ENCODE assay signal across 22 cellular contexts in the genomic region with DNA sequence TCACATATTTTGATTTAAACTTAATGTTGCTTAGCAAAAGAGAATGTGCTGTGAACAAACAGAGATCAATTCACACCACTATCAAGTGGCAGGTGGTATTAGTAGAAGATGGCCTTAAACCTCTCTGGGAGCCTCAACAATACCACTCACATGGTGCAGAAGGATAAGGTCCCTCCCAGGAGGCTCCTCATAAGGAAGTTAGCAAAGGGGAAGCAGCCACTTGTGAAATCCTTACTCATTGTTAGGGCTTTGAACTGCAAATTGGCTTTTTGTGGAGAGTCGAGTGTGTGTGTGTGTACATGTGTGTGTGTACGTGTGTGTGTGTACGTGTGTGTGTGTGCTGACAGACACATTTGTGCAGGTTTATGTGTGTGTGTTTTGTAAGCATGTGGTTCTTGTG. TPM values are rescaled to one million over a fixed set of nuclear protein-coding genes. Genes with fewer than 3 reads are reported as not detected.
"Had no signal": no experiment of that assay in that cellular context is flagged by ENCODE, and none has a peak within 500 bp of the region (broad histone marks: within the 10 kb centered on the region; RNA-seq: fewer than 3 reads in every experiment).

No MANE protein-coding gene starts in this region.

- FAIRE-seq: frontal cortex, keratinocyte had no signal

- H3K27ac ChIP-seq: parathyroid adenoma, suprapubic skin, transverse colon, vagina, VCaP had no signal

- H3K9me3 ChIP-seq: suprapubic skin, transverse colon, vagina had no signal

- H3K4me3 ChIP-seq: lung, smooth muscle cell, suprapubic skin, transverse colon, vagina had no signal

- H3K27me3 ChIP-seq: vagina had no signal

- H2AFZ ChIP-seq: parathyroid adenoma had no signal

- H3K4me1 ChIP-seq: parathyroid adenoma, suprapubic skin, transverse colon, vagina had no signal

- ATAC-seq: activated naive CD8-positive, alpha-beta T cell treated with anti-CD3 and anti-CD28 coated beads, Interleukin-2, amount 50 U/mL, for 24 hours; sciatic nerve; stimulated activated naive CD8-positive, alpha-beta T cell treated with anti-CD3 and anti-CD28 coated beads, Interleukin-15, amount 100 ng/mL, for 72 hours had no signal

- H3K4me2 ChIP-seq: smooth muscle cell had no signal

- DNase-seq: activated CD4-positive, alpha-beta T cell treated with anti-CD3 and anti-CD28 coated beads for 1 hour; activated CD8-positive, alpha-beta memory T cell treated with anti-CD3 and anti-CD28 coated beads for 24 hours; activated CD8-positive, alpha-beta memory T cell treated with anti-CD3 and anti-CD28 coated beads, Interleukin-2, amount 50 U/mL, for 48 hours; activated effector memory CD4-positive, alpha-beta T cell treated with Interleukin-2 at 50 U/mL for 16 hours; activated naive CD4-positive, alpha-beta T cell treated with anti-CD3 and anti-CD28 coated beads, Interleukin-2, amount 10 ng/mL, durations not matched to agents 7 days and 5 days; activated naive CD8-positive, alpha-beta T cell treated with anti-CD3 and anti-CD28 coated beads, Interleukin-2, amount 50 U/mL, for 24 hours; activated T-cell treated with anti-CD3 and anti-CD28 coated beads, Interleukin-2, amount 50 U/mL, for 48 hours; aorta; effector CD4-positive, alpha-beta T cell; head of caudate nucleus; stimulated activated CD4-positive, alpha-beta T cell treated with anti-CD3 and anti-CD28 coated beads, Interleukin-4, amount 100 ng/mL, for 1 hour; stimulated activated naive CD8-positive, alpha-beta T cell treated with anti-CD3 and anti-CD28 coated beads, Interleukin-15, amount 100 ng/mL, for 72 hours; transverse colon had no signal

- H3K36me3 ChIP-seq: suprapubic skin, transverse colon, vagina had no signal

- H3K9ac ChIP-seq: parathyroid adenoma had no signal

- H3K79me2 ChIP-seq: parathyroid adenoma had no signal

RNA-seq across cellular contexts. Expression of gene ASIC2, which starts 48.9 kb away (rescaled TPM):
- total RNA-seq: suprapubic skin, vagina had no signal
